Comparison of ENCODE assay signal across 11 cellular contexts in genomic region chr10:7260912-7261700, GRCh38.
DNase-seq lines count a peak whose midpoint lies in the region; ATAC-seq and TF ChIP-seq lines count a peak whose summit lies in the region.
"Had no signal": no experiment of that assay in that cellular context is flagged by ENCODE, and none has a peak within 500 bp of the region (broad histone marks: within the 10 kb centered on the region; RNA-seq: fewer than 3 reads in every experiment).

No MANE protein-coding gene starts in this region.

- peak overlapping the region; percentile 25 for H3K4me2 ChIP-seq in smooth muscle cell

- H3K4me3 ChIP-seq in foreskin fibroblast (ENCODE audit: low read depth in 1 of 2, low read length in 2 of 2) (no peak overlapping the region), smooth muscle cell (no peak overlapping the region)
- H3K4me3 ChIP-seq: adrenal gland, upper lobe of right lung had no signal

- H3K27ac Mint-ChIP-seq in activated T-cell treated with anti-CD3 and anti-CD28 coated beads, Interleukin-2, amount 50 U/mL, for 24 hours: peak overlapping the region; percentile 93
- H3K27ac Mint-ChIP-seq in T-helper 17 cell: peak overlapping the region; percentile 90

- no peak for ATAC-seq in activated T-cell treated with anti-CD3 and anti-CD28 coated beads, Interleukin-2, amount 50 U/mL, for 4 hours
- ATAC-seq in T-helper 17 cell (no peak), GM18519 (IDR thresholded peaks at IDR 0.05; ENCODE audit: low FRiP score, unreplicated experiment) (no peak)

- peaks cover 43% of the 10 kb centered on the region for H3K36me3 Mint-ChIP-seq in activated T-cell treated with anti-CD3 and anti-CD28 coated beads, Interleukin-2, amount 50 U/mL, for 24 hours (ENCODE audit: low read depth)
- H3K36me3 Mint-ChIP-seq in activated T-cell treated with anti-CD3 and anti-CD28 coated beads, Interleukin-2, amount 50 U/mL, for 4 hours (ENCODE audit: insufficient read depth): peaks cover 3% of the 10 kb centered on the region
- H3K36me3 Mint-ChIP-seq in T-helper 17 cell (ENCODE audit: low read depth): no peaks in the 10 kb centered on the region

- H3K4me3 Mint-ChIP-seq in activated T-cell treated with anti-CD3 and anti-CD28 coated beads, Interleukin-2, amount 50 U/mL, for 24 hours: no peak overlapping the region
- no peak overlapping the region for H3K4me3 Mint-ChIP-seq in activated T-cell treated with anti-CD3 and anti-CD28 coated beads, Interleukin-2, amount 50 U/mL, for 4 hours
- H3K4me3 Mint-ChIP-seq in T-helper 17 cell: no peak overlapping the region

- no peaks in the 10 kb centered on the region for H3K9me3 ChIP-seq in T-helper 17 cell (ENCODE audit: control insufficient read depth, low read length, poor library complexity, severe bottlenecking)
- H3K9me3 ChIP-seq in smooth muscle cell (replicated peaks; ENCODE audit: low read depth): no peaks in the 10 kb centered on the region
- H3K9me3 ChIP-seq: adrenal gland, upper lobe of right lung had no signal

- H3K4me1 Mint-ChIP-seq in activated T-cell treated with anti-CD3 and anti-CD28 coated beads, Interleukin-2, amount 50 U/mL, for 24 hours (ENCODE audit: low read depth): peaks cover 70% of the 10 kb centered on the region
- peaks cover 58% of the 10 kb centered on the region for H3K4me1 Mint-ChIP-seq in activated T-cell treated with anti-CD3 and anti-CD28 coated beads, Interleukin-2, amount 50 U/mL, for 4 hours (ENCODE audit: low read depth)
- H3K4me1 Mint-ChIP-seq in T-helper 17 cell: peaks cover 31% of the 10 kb centered on the region

- H3K27me3 ChIP-seq in smooth muscle cell (ENCODE audit: low read depth): no peaks in the 10 kb centered on the region
- H3K27me3 ChIP-seq: adrenal gland, upper lobe of right lung had no signal

- TF ChIP-seq CTCF in foreskin fibroblast (IDR thresholded peaks at IDR 0.05; ENCODE audit: low read depth, low read length) (no peak), smooth muscle cell (IDR thresholded peaks at IDR 0.05; ENCODE audit: borderline replicate concordance, insufficient read depth, poor library complexity, severe bottlenecking) (no peak)

- peak overlapping the region; percentile 52 for H3K9ac ChIP-seq in smooth muscle cell (ENCODE audit: low read depth)

- H3F3A ChIP-seq in smooth muscle cell (ENCODE audit: low read depth): no peaks in the 10 kb centered on the region

- no peaks in the 10 kb centered on the region for H3K4me1 ChIP-seq in smooth muscle cell (ENCODE audit: low read depth)

- WGBS in smooth muscle cell (ENCODE audit: low lambda C conversion rate): 68% methylated on average over 14 of the region's 14 CpGs

- no peaks in the 10 kb centered on the region for H4K20me1 ChIP-seq in smooth muscle cell (ENCODE audit: low read depth)

- no peaks in the 10 kb centered on the region for H3K27me3 Mint-ChIP-seq in activated T-cell treated with anti-CD3 and anti-CD28 coated beads, Interleukin-2, amount 50 U/mL, for 24 hours
- H3K27me3 Mint-ChIP-seq in activated T-cell treated with anti-CD3 and anti-CD28 coated beads, Interleukin-2, amount 50 U/mL, for 4 hours (ENCODE audit: low read depth): no peaks in the 10 kb centered on the region
- no peaks in the 10 kb centered on the region for H3K27me3 Mint-ChIP-seq in T-helper 17 cell
- H3K27me3 Mint-ChIP-seq: T-cell had no signal

- H2AFZ ChIP-seq in smooth muscle cell (ENCODE audit: low read depth): no peak overlapping the region

- H3K79me2 ChIP-seq in smooth muscle cell (ENCODE audit: low read depth): no peaks in the 10 kb centered on the region

- no peaks in the 10 kb centered on the region for H3K36me3 ChIP-seq in smooth muscle cell (ENCODE audit: low read depth)
- H3K36me3 ChIP-seq: adrenal gland, upper lobe of right lung had no signal

- no peaks in the 10 kb centered on the region for H3K9me3 Mint-ChIP-seq in activated T-cell treated with anti-CD3 and anti-CD28 coated beads, Interleukin-2, amount 50 U/mL, for 24 hours
- no peaks in the 10 kb centered on the region for H3K9me3 Mint-ChIP-seq in activated T-cell treated with anti-CD3 and anti-CD28 coated beads, Interleukin-2, amount 50 U/mL, for 4 hours
- H3K9me3 Mint-ChIP-seq: T-cell had no signal

- no peak for DNase-seq in activated T-cell treated with anti-CD3 and anti-CD28 coated beads, Interleukin-2, amount 50 U/mL, for 24 hours
- no peak for DNase-seq in activated T-cell treated with anti-CD3 and anti-CD28 coated beads, Interleukin-2, amount 50 U/mL, for 4 hours
- DNase-seq in T-helper 17 cell (no peak), foreskin fibroblast (peak; percentile 62 to 87), smooth muscle cell (lab: John Stamatoyannopoulos, UW; ENCODE audit: unreplicated experiment) (no peak), NCI-H226 (no peak), NCI-H146 treated with DMSO at 0.1 percent for 48 hours (lab: John Stamatoyannopoulos, UW; ENCODE audit: unreplicated experiment) (no peak)
- DNase-seq: upper lobe of right lung had no signal

- H3K27ac ChIP-seq in smooth muscle cell (ENCODE audit: low read depth): peak overlapping the region; percentile 85
- H3K27ac ChIP-seq: upper lobe of right lung had no signal

Comparison
In these comparisons a context has a peak if more than half of its experiments do, and no peak if none do; other contexts are left out.
1. DNase-seq: peak in foreskin fibroblast (2 of 2); none in activated T-cell treated with anti-CD3 and anti-CD28 coated beads, Interleukin-2, amount 50 U/mL, for 24 hours (single experiment), activated T-cell treated with anti-CD3 and anti-CD28 coated beads, Interleukin-2, amount 50 U/mL, for 4 hours (single experiment), T-helper 17 cell (0 of 3), smooth muscle cell (single experiment), NCI-H226 (single experiment) and NCI-H146 treated with DMSO at 0.1 percent for 48 hours (single experiment).